ENCODE assay signal across 11 cellular contexts in the genomic region with DNA sequence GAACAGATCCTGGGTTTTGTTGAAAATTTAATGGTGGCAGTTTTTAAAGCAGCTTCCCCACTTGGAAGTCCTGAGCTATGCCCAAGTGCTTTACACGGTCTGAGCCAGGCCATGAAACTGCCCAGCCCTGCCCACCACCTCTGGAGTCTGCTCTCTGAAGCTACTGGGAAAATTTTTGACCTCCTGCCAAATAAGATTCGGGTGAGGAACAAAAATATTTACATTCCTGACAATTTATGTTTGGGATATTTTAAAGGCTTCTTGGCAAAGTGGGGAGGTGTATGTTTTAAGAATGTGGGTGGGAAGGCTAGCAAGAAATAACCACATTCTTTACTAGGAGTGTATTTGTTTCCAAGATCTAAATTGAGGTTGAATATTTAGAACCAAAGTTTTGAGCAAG. TPM values are rescaled to one million over a fixed set of nuclear protein-coding genes. Genes with fewer than 3 reads are reported as not detected.
DNase-seq lines count a peak whose midpoint lies in the region; ATAC-seq and TF ChIP-seq lines count a peak whose summit lies in the region.
"Had no signal": no experiment of that assay in that cellular context is flagged by ENCODE, and none has a peak within 500 bp of the region (broad histone marks: within the 10 kb centered on the region; RNA-seq: fewer than 3 reads in every experiment).

No MANE protein-coding gene starts in this region.

- H3K27me3 Mint-ChIP-seq in nephron progenitor cell (ENCODE audit: low read depth, poor library complexity), result no peaks in the 10 kb centered on the region

- TF ChIP-seq POLR2A in lower leg skin (IDR thresholded peaks at IDR 0.05), result no peak

- intact Hi-C loops in lower leg skin (cut with DNase I; ENCODE audit: low total_unique reads), result no loop called here

- no peaks in the 10 kb centered on the region for H3K9me3 Mint-ChIP-seq in nephron progenitor cell
- H3K9me3 Mint-ChIP-seq: activated naive CD4-positive, alpha-beta T cell treated with anti-CD3 and anti-CD28 coated beads, Interleukin-2, amount 50 U/mL, for 72 hours had no signal

- H3K4me1 Mint-ChIP-seq in nephron progenitor cell, result peaks cover 13% of the 10 kb centered on the region

- peak overlapping the region; percentile 29 for H3K27ac Mint-ChIP-seq in nephron progenitor cell
- H3K27ac Mint-ChIP-seq: activated naive CD4-positive, alpha-beta T cell treated with anti-CD3 and anti-CD28 coated beads, Interleukin-2, amount 50 U/mL, for 72 hours had no signal

- TF ChIP-seq CTCF in AG10803 (conservative IDR thresholded peaks at IDR 0.05; ENCODE audit: low read length), result no peak
- TF ChIP-seq CTCF in nephron progenitor cell (IDR thresholded peaks at IDR 0.05), result no peak
- TF ChIP-seq CTCF in lower leg skin (IDR thresholded peaks at IDR 0.05), result no peak

- ATAC-seq in GM18868 (IDR thresholded peaks at IDR 0.05; ENCODE audit: unreplicated experiment), result no peak
- ATAC-seq: activated naive CD4-positive, alpha-beta T cell treated with anti-CD3 and anti-CD28 coated beads, Interleukin-2, amount 50 U/mL, for 72 hours had no signal

- WGBS in lower leg skin, 2 donors, result 33 to 35% methylated on average over 2 of the region's 2 CpGs

- no peak overlapping the region for H3K4me3 Mint-ChIP-seq in nephron progenitor cell

- no peak overlapping the region for H3K4me3 ChIP-seq in AG10803 (ENCODE audit: low read length)
- H3K4me3 ChIP-seq in lower leg skin (ENCODE audit: low read depth, poor library complexity, severe bottlenecking), result no peak overlapping the region
- H3K4me3 ChIP-seq: right atrium auricular region had no signal

- DNase-seq in AG10803 (ENCODE audit: low read depth) (peak; percentile 96), HT1080 (ENCODE audit: low read depth) (peak; percentile 10), dedifferentiated amniotic fluid mesenchymal stem cell (ENCODE audit: extremely low spot score) (peak; percentile 92), nephron progenitor cell (no peak), lower leg skin (ENCODE audit: low spot score in 2 of 2) (no peak)
- DNase-seq in activated CD4-positive, CD25-positive, alpha-beta regulatory T cell treated with anti-CD3 and anti-CD28 coated beads, Interleukin-2, amount 50 U/mL, for 72 hours, result no peak
- DNase-seq in activated CD4-positive, CD25-positive, alpha-beta regulatory T cell (lab: John Stamatoyannopoulos, UW), result no peak
- DNase-seq: Calu3 had no signal

- H3K36me3 Mint-ChIP-seq in nephron progenitor cell (ENCODE audit: low read depth), result peaks cover 62% of the 10 kb centered on the region

RNA-seq across cellular contexts. Expression of a gene that starts 50.0 kb away (rescaled TPM):
- total RNA-seq in HT1080 (2014; rRNA removed; shearing (Covaris generic)), result not detected in 2 replicates
- not detected in 2 replicates for polyA plus RNA-seq in HT1080 (2015; cell fraction: cytosol; rRNA removed)
- not detected in 2 replicates for polyA plus RNA-seq in HT1080 (2015; cell fraction: nucleus; rRNA removed)
- total RNA-seq in lower leg skin, result 1 to 10 TPM; 1.0 to 3.8 (median 2.8) TPM

Comparison
In these comparisons a context has a peak if more than half of its experiments do, and no peak if none do; other contexts are left out.
1. DNase-seq: peak in AG10803 (single experiment), HT1080 (single experiment) and dedifferentiated amniotic fluid mesenchymal stem cell (single experiment); none in nephron progenitor cell (single experiment), lower leg skin (0 of 2), activated CD4-positive, CD25-positive, alpha-beta regulatory T cell treated with anti-CD3 and anti-CD28 coated beads, Interleukin-2, amount 50 U/mL, for 72 hours (single experiment) and activated CD4-positive, CD25-positive, alpha-beta regulatory T cell (0 of 4).